26 cellular contexts compared by ENCODE assay signal in genomic region chr2:222302178-222303018, GRCh38. TPM values are rescaled to one million over a fixed set of nuclear protein-coding genes. Genes with fewer than 3 reads are reported as not detected.
A peak's percentile ranks its signal among the peaks of the same experiment; 100 is the strongest.
DNase-seq lines count a peak whose midpoint lies in the region; ATAC-seq, FAIRE-seq and TF ChIP-seq lines count a peak whose summit lies in the region.
"Had no signal": no experiment of that assay in that cellular context is flagged by ENCODE, and none has a peak within 500 bp of the region (broad histone marks: within the 10 kb centered on the region; RNA-seq: fewer than 3 reads in every experiment).

No MANE protein-coding gene starts in this region.

- no peak for TF ChIP-seq CTCF in activated CD8-positive, alpha-beta T cell treated with anti-CD3 and anti-CD28 coated beads for 36 hours (IDR thresholded peaks at IDR 0.05)
- no peak for TF ChIP-seq CTCF in neural crest cell (conservative IDR thresholded peaks at IDR 0.05)

- TF ChIP-seq POLR2A in H54 (IDR thresholded peaks at IDR 0.05; ENCODE audit: low read depth, low read length): no peak

- 1 to 2% methylated on average over 39 of the region's 39 CpGs for WGBS in ectodermal cell, 2 experiments

- no peak for FAIRE-seq in H54 (lab: Jason Lieb, UNC)

- intact Hi-C loops in activated CD8-positive, alpha-beta T cell treated with anti-CD3 and anti-CD28 coated beads for 36 hours (cut with micrococcal nuclease): loop anchor here (10.0 kb wide), 1 partner anchor 248 kb away; no protein-coding TSS in a partner anchor

- no peak for DNase-seq in activated CD8-positive, alpha-beta T cell treated with anti-CD3 and anti-CD28 coated beads, Interleukin-2, amount 10 ng/mL, durations not matched to agents 7 days and 5 days
- no peak for DNase-seq in activated CD8-positive, alpha-beta T cell treated with anti-CD3 and anti-CD28 coated beads for 36 hours
- DNase-seq in HT1080 (ENCODE audit: low read depth) (peak; percentile 18), neural crest cell (ENCODE audit: low read depth, low spot score) (no peak), H54 (ENCODE audit: insufficient read length, low spot score) (no peak), HuH-7 (ENCODE audit: low spot score) (no peak)
- DNase-seq: activated CD4-positive, CD25-positive, alpha-beta regulatory T cell; activated CD8-positive, alpha-beta memory T cell treated with anti-CD3 and anti-CD28 coated beads, Interleukin-2, amount 50 U/mL, for 4 hours; activated naive CD4-positive, alpha-beta T cell treated with Interleukin-2 at 50 U/mL for 16 hours; DMS79; esophagus squamous epithelium; H9; left ventricle myocardium inferior; mucosa of descending colon; NCI-H1417; NCI-H526 treated with DMSO at 0.1 percent for 48 hours; SHP77; stomach; T-cell had no signal

- ATAC-seq in activated CD8-positive, alpha-beta T cell treated with anti-CD3 and anti-CD28 coated beads, Interleukin-2, amount 10 ng/mL, durations not matched to agents 7 days and 5 days: no peak
- ATAC-seq in activated CD8-positive, alpha-beta T cell treated with anti-CD3 and anti-CD28 coated beads for 36 hours: no peak
- ATAC-seq in GM18870 (IDR thresholded peaks at IDR 0.05; ENCODE audit: unreplicated experiment): no peak
- ATAC-seq: mucosa of descending colon, sciatic nerve, T-cell had no signal

- peak overlapping the region; percentile 11 for H3K4me3 ChIP-seq in ectodermal cell (ENCODE audit: insufficient read depth, low read depth, low read length)
- H3K4me3 ChIP-seq: left ventricle myocardium inferior, mucosa of descending colon had no signal

- H3K36me3 Mint-ChIP-seq in activated CD8-positive, alpha-beta T cell treated with anti-CD3 and anti-CD28 coated beads, Interleukin-2, amount 10 ng/mL, durations not matched to agents 7 days and 5 days (ENCODE audit: low read depth): peaks cover 24% of the 10 kb centered on the region
- peaks cover 7% of the 10 kb centered on the region for H3K36me3 Mint-ChIP-seq in activated CD8-positive, alpha-beta T cell treated with anti-CD3 and anti-CD28 coated beads for 36 hours (ENCODE audit: low read depth)
- H3K36me3 Mint-ChIP-seq in neural crest cell (ENCODE audit: low read depth): peaks cover under 1% of the 10 kb centered on the region

- H3K9me3 ChIP-seq in ectodermal cell (ENCODE audit: control insufficient read depth, low read length): no peaks in the 10 kb centered on the region
- H3K9me3 ChIP-seq: esophagus squamous epithelium, left ventricle myocardium inferior, mucosa of descending colon had no signal

- no peak overlapping the region for H3K27ac ChIP-seq in ectodermal cell (ENCODE audit: insufficient read depth, low read depth, low read length, poor library complexity, severe bottlenecking)
- H3K27ac ChIP-seq: breast epithelium, esophagus squamous epithelium, left ventricle myocardium inferior, stomach had no signal

- H3K27ac Mint-ChIP-seq in activated CD8-positive, alpha-beta T cell treated with anti-CD3 and anti-CD28 coated beads, Interleukin-2, amount 10 ng/mL, durations not matched to agents 7 days and 5 days: peak overlapping the region; percentile 56
- H3K27ac Mint-ChIP-seq in activated CD8-positive, alpha-beta T cell treated with anti-CD3 and anti-CD28 coated beads for 36 hours: no peak overlapping the region
- no peak overlapping the region for H3K27ac Mint-ChIP-seq in neural crest cell (ENCODE audit: unreplicated experiment)
- H3K27ac Mint-ChIP-seq: H9 had no signal

- peaks cover 71% of the 10 kb centered on the region for H3K4me1 ChIP-seq in ectodermal cell (ENCODE audit: control insufficient read depth, insufficient read depth, low read length)

- peaks cover 100% of the 10 kb centered on the region for H3K27me3 ChIP-seq in ectodermal cell (ENCODE audit: control insufficient read depth, insufficient read depth, low read length, poor library complexity, severe bottlenecking)

- no peaks in the 10 kb centered on the region for H3K36me3 ChIP-seq in ectodermal cell (ENCODE audit: control insufficient read depth, insufficient read depth, low read length)
- H3K36me3 ChIP-seq: breast epithelium, esophagus squamous epithelium, left ventricle myocardium inferior, stomach had no signal

- peaks cover 85% of the 10 kb centered on the region for H3K27me3 Mint-ChIP-seq in activated CD8-positive, alpha-beta T cell treated with anti-CD3 and anti-CD28 coated beads, Interleukin-2, amount 10 ng/mL, durations not matched to agents 7 days and 5 days (ENCODE audit: low read depth)
- peaks cover 88% of the 10 kb centered on the region for H3K27me3 Mint-ChIP-seq in activated CD8-positive, alpha-beta T cell treated with anti-CD3 and anti-CD28 coated beads for 36 hours
- peaks cover 99% of the 10 kb centered on the region for H3K27me3 Mint-ChIP-seq in neural crest cell (ENCODE audit: low read depth)

- H3K4me3 Mint-ChIP-seq in activated CD8-positive, alpha-beta T cell treated with anti-CD3 and anti-CD28 coated beads, Interleukin-2, amount 10 ng/mL, durations not matched to agents 7 days and 5 days: peak overlapping the region; percentile 16
- H3K4me3 Mint-ChIP-seq in activated CD8-positive, alpha-beta T cell treated with anti-CD3 and anti-CD28 coated beads for 36 hours: no peak overlapping the region
- H3K4me3 Mint-ChIP-seq in neural crest cell: peak overlapping the region; percentile 47

- POLR2A ChIA-PET in activated CD8-positive, alpha-beta T cell treated with anti-CD3 and anti-CD28 coated beads, Interleukin-2, amount 10 ng/mL, durations not matched to agents 7 days and 5 days (lab: Charles Lee): no interaction called here
- POLR2A ChIA-PET in activated CD8-positive, alpha-beta T cell treated with anti-CD3 and anti-CD28 coated beads for 36 hours (lab: Charles Lee): no interaction called here

- peaks cover 23% of the 10 kb centered on the region for H3K4me1 Mint-ChIP-seq in activated CD8-positive, alpha-beta T cell treated with anti-CD3 and anti-CD28 coated beads, Interleukin-2, amount 10 ng/mL, durations not matched to agents 7 days and 5 days (ENCODE audit: low read depth)
- H3K4me1 Mint-ChIP-seq in activated CD8-positive, alpha-beta T cell treated with anti-CD3 and anti-CD28 coated beads for 36 hours (ENCODE audit: low read depth): peaks cover 27% of the 10 kb centered on the region
- peaks cover 75% of the 10 kb centered on the region for H3K4me1 Mint-ChIP-seq in neural crest cell

- peaks cover 13% of the 10 kb centered on the region for H3K9me3 Mint-ChIP-seq in activated CD8-positive, alpha-beta T cell treated with anti-CD3 and anti-CD28 coated beads, Interleukin-2, amount 10 ng/mL, durations not matched to agents 7 days and 5 days (ENCODE audit: insufficient read depth)
- H3K9me3 Mint-ChIP-seq in activated CD8-positive, alpha-beta T cell treated with anti-CD3 and anti-CD28 coated beads for 36 hours: peaks cover 2% of the 10 kb centered on the region
- no peaks in the 10 kb centered on the region for H3K9me3 Mint-ChIP-seq in neural crest cell

- CTCF ChIA-PET in activated CD8-positive, alpha-beta T cell treated with anti-CD3 and anti-CD28 coated beads, Interleukin-2, amount 10 ng/mL, durations not matched to agents 7 days and 5 days (lab: Charles Lee): no interaction called here
- CTCF ChIA-PET in activated CD8-positive, alpha-beta T cell treated with anti-CD3 and anti-CD28 coated beads for 36 hours (lab: Charles Lee): interaction anchor here (0.6 kb wide), 1 partner anchor 270 kb away, joined by 3 read pairs; no protein-coding TSS in a partner anchor

RNA-seq across cellular contexts. Expression of gene PAX3, which starts 3.6 kb away (rescaled TPM):
- not detected for total RNA-seq in activated CD8-positive, alpha-beta T cell treated with anti-CD3 and anti-CD28 coated beads, Interleukin-2, amount 10 ng/mL, durations not matched to agents 7 days and 5 days
- total RNA-seq in activated CD8-positive, alpha-beta T cell treated with anti-CD3 and anti-CD28 coated beads for 36 hours: not detected
- not detected in 2 replicates for total RNA-seq in HT1080 (2014; rRNA removed; shearing (Covaris generic))
- not detected in 2 replicates for polyA plus RNA-seq in HT1080 (2015; cell fraction: cytosol; rRNA removed)
- polyA plus RNA-seq in HT1080 (2015; cell fraction: nucleus; rRNA removed): not detected in 2 replicates
- polyA plus RNA-seq in ectodermal cell (2013, experiment 1 of 4): 164 TPM
- 167 TPM for polyA plus RNA-seq in ectodermal cell (2013, experiment 2 of 4)
- 111 TPM for polyA plus RNA-seq in ectodermal cell (2013, experiment 3 of 4)
- 125 TPM for polyA plus RNA-seq in ectodermal cell (2013, experiment 4 of 4)
- total RNA-seq in neural crest cell: 52.1 and 52.2 TPM in 2 replicates
- total RNA-seq: dermis microvascular lymphatic vessel endothelial cell, esophagus squamous epithelium, H9, mucosa of descending colon, OCI-LY7, sciatic nerve, stomach, T-cell had no signal
- polyA plus RNA-seq: stomach, urinary bladder had no signal

Comparison
In these comparisons a context has a peak if more than half of its experiments do, and no peak if none do; other contexts are left out.
1. RNA of gene PAX3, which starts 3.6 kb away (total RNA-seq): 52.1 to 52.2 TPM in neural crest cell; not detected in activated CD8-positive, alpha-beta T cell treated with anti-CD3 and anti-CD28 coated beads, Interleukin-2, amount 10 ng/mL, durations not matched to agents 7 days and 5 days, not detected in activated CD8-positive, alpha-beta T cell treated with anti-CD3 and anti-CD28 coated beads for 36 hours and not detected in HT1080; every median in the first group is over 10 times any median in the second.